Comparison of ENCODE assay signal across 32 cellular contexts in genomic region chr3:112806903-112807302, GRCh38. TPM values are rescaled to one million over a fixed set of nuclear protein-coding genes. Genes with fewer than 3 reads are reported as not detected.
"Had no signal": no experiment of that assay in that cellular context is flagged by ENCODE, and none has a peak within 500 bp of the region (broad histone marks: within the 10 kb centered on the region; RNA-seq: fewer than 3 reads in every experiment).

No MANE protein-coding gene starts in this region.

- DNase-seq: activated CD4-positive, alpha-beta T cell treated with anti-CD3 and anti-CD28 coated beads for 36 hours; activated CD4-positive, alpha-beta T cell treated with anti-CD3 and anti-CD28 coated beads, Interleukin-2, amount 10 ng/mL, durations not matched to agents 7 days and 5 days; activated CD4-positive, alpha-beta T cell treated with anti-CD3 and anti-CD28 coated beads, Interleukin-2, amount 50 U/mL, for 48 hours; activated gamma-delta T cell; activated naive CD4-positive, alpha-beta T cell treated with Interleukin-2 at 50 U/mL for 16 hours; activated naive CD8-positive, alpha-beta T cell treated with anti-CD3 and anti-CD28 coated beads, Interleukin-2, amount 10 ng/mL, durations not matched to agents 7 days and 5 days; activated T-cell treated with anti-CD3 and anti-CD28 coated beads, Interleukin-2, amount 50 U/mL, for 1 hour; activated T-cell treated with anti-CD3 and anti-CD28 coated beads, Interleukin-2, amount 50 U/mL, for 72 hours; amygdala; Karpas-422; KBM-7; NCI-H1105; NCI-H1417 treated with DMSO at 0.1 percent for 48 hours; NCI-H187 treated with DMSO at 0.1 percent for 48 hours; NCI-H2081 treated with DMSO at 0.1 percent for 48 hours; NCI-H345; NCI-H524 treated with DMSO at 0.1 percent for 48 hours; SHP77; SJCRH30 had no signal

- H3K27me3 ChIP-seq: ascending aorta, SJCRH30 had no signal

- H3K9me3 ChIP-seq: ascending aorta, SJCRH30 had no signal

- ATAC-seq: activated CD4-positive, alpha-beta T cell treated with anti-CD3 and anti-CD28 coated beads for 36 hours; activated CD4-positive, CD25-positive, alpha-beta regulatory T cell treated with anti-CD3 and anti-CD28 coated beads, Interleukin-2, amount 50 U/mL, for 24 hours; activated T-cell treated with anti-CD3 and anti-CD28 coated beads, Interleukin-2, amount 50 U/mL, for 72 hours; Panc1; WTC11 had no signal

- FAIRE-seq: TTC549 had no signal

- H3K4me3 ChIP-seq: ascending aorta, SJCRH30, SK-N-MC had no signal

- H3K27ac ChIP-seq: ascending aorta, SJCRH30, SK-N-MC had no signal

- H3K36me3 ChIP-seq: ascending aorta, SJCRH30 had no signal

RNA-seq across cellular contexts. Expression of gene CD200R1L, which starts 39.8 kb away (rescaled TPM):
- total RNA-seq: activated CD4-positive, alpha-beta T cell treated with anti-CD3 and anti-CD28 coated beads for 36 hours; activated CD4-positive, alpha-beta T cell treated with anti-CD3 and anti-CD28 coated beads, Interleukin-2, amount 10 ng/mL, durations not matched to agents 7 days and 5 days; activated CD8-positive, alpha-beta memory T cell treated with anti-CD3 and anti-CD28 coated beads for 36 hours; activated naive CD8-positive, alpha-beta T cell treated with anti-CD3 and anti-CD28 coated beads, Interleukin-2, amount 10 ng/mL, durations not matched to agents 7 days and 5 days; activated T-cell treated with anti-CD3 and anti-CD28 coated beads, Interleukin-2, amount 50 U/mL, for 72 hours; activated T-helper 2 cell treated with anti-CD3 and anti-CD28 coated beads, Interferon-gamma antibody, Interleukin-2, Interleukin-4, amounts not matched to agents 10 μg/mL and 5 μg/mL and 100 μg/mL, durations not matched to agents 14 hours and 24 hours and 36 hours; ascending aorta; cardiac septum; MCF 10A; NCI-H460; RPMI7951; SJCRH30; T-helper 1 cell treated with Interleukin-12 subunit alpha and Interleukin-12 subunit beta and Interleukin-4 antibody, amounts not matched to agents 30 ng/mL and 1 ng/mL, for 36 hours; WTC11 had no signal
